1 cellular context compared by ENCODE assay signal in the genomic region with DNA sequence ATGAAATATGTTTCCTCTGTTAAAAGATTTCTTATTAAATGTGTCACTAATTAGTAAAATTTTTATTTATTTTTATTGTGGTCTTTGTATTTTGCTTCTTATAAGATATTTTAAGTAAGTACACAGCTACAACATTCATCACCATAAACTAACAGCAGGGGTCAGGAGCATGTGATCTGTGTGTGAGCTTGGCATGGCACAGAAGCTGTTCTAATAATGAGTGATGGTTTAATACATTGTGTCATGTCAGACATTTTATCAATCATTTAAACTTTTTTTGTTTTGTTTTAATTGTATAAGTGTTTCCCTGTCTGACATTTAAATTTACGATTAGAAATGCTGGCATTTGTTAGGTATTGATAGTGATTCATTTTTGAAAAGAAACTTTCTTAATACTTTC.
TF ChIP-seq lines count a peak whose summit lies in the region.

No MANE protein-coding gene starts in this region.

TF ChIP-seq in K562, 482 proteins besides CTCF, POLR2A, EP300 and RAD21 (continued from another document):
- TF ChIP-seq THRA (IDR thresholded peaks at IDR 0.05): no peak
- no peak for TF ChIP-seq ZNF146 (CRISPR knock-in tag; IDR thresholded peaks at IDR 0.05; ENCODE audit: unreplicated experiment)
- no peak for TF ChIP-seq CREBBP (IDR thresholded peaks at IDR 0.05; ENCODE audit: low read depth, low read length)
- TF ChIP-seq ESRRB (CRISPR knock-in tag; IDR thresholded peaks at IDR 0.05; ENCODE audit: borderline replicate concordance): no peak
TF ChIP-seq in K562: peak in this region for 3.
